10 cellular contexts compared by ENCODE assay signal in genomic region chr13:23794267-23795161, GRCh38.
DNase-seq lines count a peak whose midpoint lies in the region; ATAC-seq and TF ChIP-seq lines count a peak whose summit lies in the region.
"Had no signal": no experiment of that assay in that cellular context is flagged by ENCODE, and none has a peak within 500 bp of the region (broad histone marks: within the 10 kb centered on the region; RNA-seq: fewer than 3 reads in every experiment).

No MANE protein-coding gene starts in this region.

- H3K4me3 ChIP-seq in BLaER1 treated with 17β-estradiol and CSF1 and Interleukin-3, amounts not matched to agents 10 nM and 100 nM, result no peak overlapping the region
- no peak overlapping the region for H3K4me3 ChIP-seq in fibroblast of villous mesenchyme (ENCODE audit: low read depth, low read length)
- peak overlapping the region in 1 of 4 donors; percentile 9 for H3K4me3 ChIP-seq in esophagus squamous epithelium
- H3K4me3 ChIP-seq: lung, testis had no signal

- TF ChIP-seq CTCF in fibroblast of villous mesenchyme (IDR thresholded peaks at IDR 0.05; ENCODE audit: insufficient read depth, low read depth, low read length), result no peak
- no peak for TF ChIP-seq CTCF in esophagus squamous epithelium (IDR thresholded peaks at IDR 0.05)

- intact Hi-C loops in esophagus squamous epithelium (cut with DNase I), result no loop called here

- TF ChIP-seq POLR2A in esophagus squamous epithelium (IDR thresholded peaks at IDR 0.05), result no peak

- H3K27ac ChIP-seq in BLaER1 treated with 17β-estradiol and CSF1 and Interleukin-3, amounts not matched to agents 10 nM and 100 nM, result peak overlapping the region in 9 of 11 experiments; percentile 16 to 48 (median 40); a peak in 12 of 22 replicates
- H3K27ac ChIP-seq in esophagus squamous epithelium, result peak overlapping the region in 2 of 4 donors; percentile 34 to 36
- H3K27ac ChIP-seq: testis had no signal

- 50 to 55% methylated on average over 7 of the region's 7 CpGs for WGBS in esophagus squamous epithelium, 2 donors

- peaks cover 8 to 21% (median 12%) of the 10 kb centered on the region in 11 experiments; a peak in 18 of 22 replicates for H3K9me3 ChIP-seq in BLaER1 treated with 17β-estradiol and CSF1 and Interleukin-3, amounts not matched to agents 10 nM and 100 nM (replicated peaks in 1 of 11)
- H3K9me3 ChIP-seq in esophagus squamous epithelium, result no peaks in the 10 kb centered on the region
- H3K9me3 ChIP-seq: testis had no signal

- peak; percentile 42 for ATAC-seq in GM19467 (IDR thresholded peaks at IDR 0.05; ENCODE audit: unreplicated experiment)
- no peak for ATAC-seq in HG03108 (IDR thresholded peaks at IDR 0.05; ENCODE audit: unreplicated experiment)

- H4K20me1 ChIP-seq in BLaER1 treated with 17β-estradiol and CSF1 and Interleukin-3, amounts not matched to agents 10 nM and 100 nM, result no peaks in the 10 kb centered on the region

- peak overlapping the region in 10 of 11 experiments; percentile 8 to 51 (median 25); a peak in 15 of 22 replicates for H3K4me2 ChIP-seq in BLaER1 treated with 17β-estradiol and CSF1 and Interleukin-3, amounts not matched to agents 10 nM and 100 nM

- H3K9ac ChIP-seq in BLaER1 treated with 17β-estradiol and CSF1 and Interleukin-3, amounts not matched to agents 10 nM and 100 nM, result no peak overlapping the region

- DNase-seq in HT1080 (ENCODE audit: low read depth) (peak; percentile 48), fibroblast of villous mesenchyme (ENCODE audit: low read depth) (peak; percentile 84), esophagus squamous epithelium (lab: John Stamatoyannopoulos, UW) (no peak)
- DNase-seq in activated effector memory CD4-positive, alpha-beta T cell treated with Interleukin-2 at 50 U/mL for 16 hours, result no peak
- DNase-seq in stimulated activated CD4-positive, alpha-beta T cell treated with anti-CD3 and anti-CD28 coated beads, Interleukin-4, amount 100 ng/mL, for 1 hour, result no peak
- DNase-seq: testis had no signal

- H3K36me3 ChIP-seq in BLaER1 treated with 17β-estradiol and CSF1 and Interleukin-3, amounts not matched to agents 10 nM and 100 nM, result peaks cover 0 to 19% (median 7%) of the 10 kb centered on the region in 11 experiments; a peak in 10 of 22 replicates
- H3K36me3 ChIP-seq in esophagus squamous epithelium, result peaks cover 0 to 4% (median 0%) of the 10 kb centered on the region in 3 donors

- H3K27me3 ChIP-seq in BLaER1 treated with 17β-estradiol and CSF1 and Interleukin-3, amounts not matched to agents 10 nM and 100 nM, result no peaks in the 10 kb centered on the region
- H3K27me3 ChIP-seq in esophagus squamous epithelium, result no peaks in the 10 kb centered on the region
- H3K27me3 ChIP-seq: testis had no signal

- H3K4me1 ChIP-seq in BLaER1 treated with 17β-estradiol and CSF1 and Interleukin-3, amounts not matched to agents 10 nM and 100 nM, result peaks cover 6 to 22% (median 18%) of the 10 kb centered on the region in 10 experiments; a peak in 18 of 20 replicates
- peaks cover 0 to 30% (median 0%) of the 10 kb centered on the region in 3 donors for H3K4me1 ChIP-seq in esophagus squamous epithelium
- H3K4me1 ChIP-seq: testis had no signal

Comparison
In these comparisons a context has a peak if more than half of its experiments do, and no peak if none do; other contexts are left out.
1. DNase-seq: peak in HT1080 (single experiment) and fibroblast of villous mesenchyme (single experiment); none in activated effector memory CD4-positive, alpha-beta T cell treated with Interleukin-2 at 50 U/mL for 16 hours (single experiment), stimulated activated CD4-positive, alpha-beta T cell treated with anti-CD3 and anti-CD28 coated beads, Interleukin-4, amount 100 ng/mL, for 1 hour (single experiment) and esophagus squamous epithelium (single experiment).